Comparison of ENCODE assay signal across 16 cellular contexts in genomic region chr2:46480562-46480961, GRCh38. TPM values are rescaled to one million over a fixed set of nuclear protein-coding genes. Genes with fewer than 3 reads are reported as not detected.
DNase-seq lines count a peak whose midpoint lies in the region; ATAC-seq and TF ChIP-seq lines count a peak whose summit lies in the region.
"Had no signal": no experiment of that assay in that cellular context is flagged by ENCODE, and none has a peak within 500 bp of the region (broad histone marks: within the 10 kb centered on the region; RNA-seq: fewer than 3 reads in every experiment).

No MANE protein-coding gene starts in this region.

- H3K36me3 Mint-ChIP-seq in activated CD8-positive, alpha-beta T cell treated with anti-CD3 and anti-CD28 coated beads for 36 hours (ENCODE audit: low read depth), result no peaks in the 10 kb centered on the region

- H3K4me1 ChIP-seq in SK-N-SH (ENCODE audit: control insufficient read depth in 1 of 2, insufficient read depth in 2 of 2, low read depth in 1 of 2, low read length in 1 of 2) (peaks cover 0 to 9% of the 10 kb centered on the region in 2 experiments; a peak in 2 of 4 replicates), neuronal stem cell (ENCODE audit: control insufficient read depth in 2 of 2, insufficient read depth in 1 of 2, low read depth in 1 of 2, low read length in 2 of 2) (no peaks in the 10 kb centered on the region)

- WGBS in SK-N-SH (ENCODE audit: low lambda C conversion rate), result 86% methylated on average over 24 of the region's 24 CpGs
- no CpG with 5 or more reads among the region's 24 CpGs for WGBS in neuronal stem cell (ENCODE audit: extremely low coverage in 2 of 2, insufficient read length in 2 of 2, insufficient replicate concordance in 1 of 2), 2 donors

- no peaks in the 10 kb centered on the region for H3K79me2 ChIP-seq in SK-N-SH (ENCODE audit: insufficient read depth)

- H2BK15ac ChIP-seq in neuronal stem cell (ENCODE audit: low read length), result no peak overlapping the region

- POLR2A ChIA-PET in SK-N-SH (lab: Yijun Ruan, JAX), result no interaction called here
- POLR2A ChIA-PET in activated CD8-positive, alpha-beta T cell treated with anti-CD3 and anti-CD28 coated beads for 36 hours (lab: Charles Lee), result no interaction called here

- TF ChIP-seq RAD21 in SK-N-SH (IDR thresholded peaks at IDR 0.05; ENCODE audit: low read length), result no peak

- no peaks in the 10 kb centered on the region for H3K79me1 ChIP-seq in neuronal stem cell (ENCODE audit: low read depth, low read length)

- H3K23ac ChIP-seq in neuronal stem cell (ENCODE audit: low read depth, low read length, poor library complexity), result peak overlapping the region; percentile 69

- DNase-seq in SK-N-SH, result no peak
- DNase-seq in NCI-H1092 (lab: John Stamatoyannopoulos, UW), result peak; percentile 18
- peak; percentile 13 for DNase-seq in NCI-H69 (lab: John Stamatoyannopoulos, UW)
- no peak for DNase-seq in neuronal stem cell (ENCODE audit: low spot score)
- DNase-seq in activated T-cell treated with anti-CD3 and anti-CD28 coated beads for 4 hours, result no peak
- DNase-seq in activated CD8-positive, alpha-beta T cell treated with anti-CD3 and anti-CD28 coated beads for 36 hours, result no peak
- DNase-seq: CD8-positive, alpha-beta memory T cell; Kasumi-1; MM.1S; NCI-H526 had no signal

- peak overlapping the region; percentile 71 for H2BK5ac ChIP-seq in neuronal stem cell (ENCODE audit: low read length)

- H3K36me3 ChIP-seq in SK-N-SH (replicated peaks in 1 of 2; ENCODE audit: control insufficient read depth in 1 of 2, insufficient read depth in 2 of 2, low read length in 1 of 2) (no peaks in the 10 kb centered on the region), neuronal stem cell (replicated peaks in 1 of 2; ENCODE audit: control insufficient read depth in 2 of 2, insufficient read depth in 2 of 2, low read length in 2 of 2) (no peaks in the 10 kb centered on the region)
- H3K36me3 ChIP-seq: BLaER1 treated with 17β-estradiol and CSF1 and Interleukin-3, amounts not matched to agents 10 nM and 100 nM had no signal

- peaks cover 4% of the 10 kb centered on the region for H3K9me3 Mint-ChIP-seq in activated CD8-positive, alpha-beta T cell treated with anti-CD3 and anti-CD28 coated beads for 36 hours

- H2AFZ ChIP-seq in SK-N-SH (ENCODE audit: low read depth) (no peak overlapping the region), neuronal stem cell (ENCODE audit: low read length) (no peak overlapping the region)

- H3K27me3 Mint-ChIP-seq in activated CD8-positive, alpha-beta T cell treated with anti-CD3 and anti-CD28 coated beads for 36 hours, result no peaks in the 10 kb centered on the region

- H3K4me3 ChIP-seq in SK-N-SH (ENCODE audit: low read depth in 2 of 2, low read length in 1 of 2), result no peak overlapping the region
- H3K4me3 ChIP-seq in neuronal stem cell (ENCODE audit: low read length in 2 of 2), result no peak overlapping the region
- H3K4me3 ChIP-seq: BLaER1 treated with 17β-estradiol and CSF1 and Interleukin-3, amounts not matched to agents 10 nM and 100 nM had no signal

- peak overlapping the region; percentile 53 for H3K18ac ChIP-seq in neuronal stem cell (ENCODE audit: low read length)

- H3K9ac ChIP-seq in SK-N-SH (no peak overlapping the region), neuronal stem cell (ENCODE audit: low read depth, low read length, poor library complexity) (no peak overlapping the region)
- H3K9ac ChIP-seq: BLaER1 treated with 17β-estradiol and CSF1 and Interleukin-3, amounts not matched to agents 10 nM and 100 nM had no signal

- H3K9me2 ChIP-seq in SK-N-SH, result no peaks in the 10 kb centered on the region

- no peak for TF ChIP-seq EP300 in SK-N-SH (IDR thresholded peaks at IDR 0.05; ENCODE audit: borderline replicate concordance in 1 of 2, low read depth in 1 of 2, low read length in 1 of 2)

- no peak overlapping the region for H2BK120ac ChIP-seq in neuronal stem cell (ENCODE audit: low read depth, low read length)

- no peak overlapping the region for H4K8ac ChIP-seq in neuronal stem cell (ENCODE audit: low read depth, low read length)

- no peaks in the 10 kb centered on the region for H3K9me3 ChIP-seq in SK-N-SH
- H3K9me3 ChIP-seq in neuronal stem cell (replicated peaks in 1 of 2; ENCODE audit: control insufficient read depth in 2 of 2, insufficient read depth in 1 of 2, low read depth in 1 of 2, low read length in 2 of 2), result peaks cover 0 to 2% of the 10 kb centered on the region in 2 donors

- peak overlapping the region; percentile 47 for H2AK5ac ChIP-seq in neuronal stem cell (ENCODE audit: low read depth, low read length)

- intact Hi-C loops in activated CD8-positive, alpha-beta T cell treated with anti-CD3 and anti-CD28 coated beads for 36 hours (cut with micrococcal nuclease), result no loop called here

- H3K27ac ChIP-seq in SK-N-SH (ENCODE audit: low read depth in 2 of 2, low read length in 1 of 2), result no peak overlapping the region
- H3K27ac ChIP-seq in neuronal stem cell (replicated peaks; ENCODE audit: low read length), result no peak overlapping the region
- H3K27ac ChIP-seq: BLaER1 treated with 17β-estradiol and CSF1 and Interleukin-3, amounts not matched to agents 10 nM and 100 nM had no signal

- ATAC-seq in SK-N-SH treated with all-trans-retinoic acid at 6 μM for 48 hours (no peak), GM21737 (IDR thresholded peaks at IDR 0.05; ENCODE audit: unreplicated experiment) (no peak)
- ATAC-seq in activated CD8-positive, alpha-beta T cell treated with anti-CD3 and anti-CD28 coated beads for 36 hours, result no peak

- no peak for TF ChIP-seq CTCF in SK-N-SH (IDR thresholded peaks at IDR 0.05)
- no peak for TF ChIP-seq CTCF in activated CD8-positive, alpha-beta T cell treated with anti-CD3 and anti-CD28 coated beads for 36 hours (IDR thresholded peaks at IDR 0.05)

- no peaks in the 10 kb centered on the region for H3K27me3 ChIP-seq in SK-N-SH (ENCODE audit: insufficient read depth)
- H3K27me3 ChIP-seq in neuronal stem cell (ENCODE audit: control insufficient read depth in 3 of 3, insufficient read depth in 3 of 3, low read depth in 1 of 3, low read length in 3 of 3), result peaks cover 0 to 24% (median 0%) of the 10 kb centered on the region in 3 experiments
- H3K27me3 ChIP-seq: BLaER1 treated with 17β-estradiol and CSF1 and Interleukin-3, amounts not matched to agents 10 nM and 100 nM had no signal

- no peak overlapping the region for H2BK12ac ChIP-seq in neuronal stem cell (ENCODE audit: low read length)

- no peak overlapping the region for H3K4me3 Mint-ChIP-seq in activated CD8-positive, alpha-beta T cell treated with anti-CD3 and anti-CD28 coated beads for 36 hours
- H3K4me3 Mint-ChIP-seq: CD8-positive, alpha-beta memory T cell had no signal

- no peak overlapping the region for H3K27ac Mint-ChIP-seq in activated CD8-positive, alpha-beta T cell treated with anti-CD3 and anti-CD28 coated beads for 36 hours

- no peak overlapping the region for H4K91ac ChIP-seq in neuronal stem cell (ENCODE audit: low read depth, low read length, poor library complexity)

- H3K4me2 ChIP-seq in SK-N-SH (peak overlapping the region; percentile 27), neuronal stem cell (ENCODE audit: insufficient read depth, low read length, poor library complexity, severe bottlenecking) (no peak overlapping the region)

- H3K14ac ChIP-seq in neuronal stem cell (ENCODE audit: low read length), result no peak overlapping the region

- no peak overlapping the region for H3K4ac ChIP-seq in neuronal stem cell (ENCODE audit: low read length)

- CTCF ChIA-PET in SK-N-SH (lab: Yijun Ruan, JAX), result interaction anchor here (0.7 to 3.1 kb wide), 3 partner anchors 11 to 21 kb away, joined by 3 to 15 read pairs (median 4); no protein-coding TSS in a partner anchor
- CTCF ChIA-PET in activated CD8-positive, alpha-beta T cell treated with anti-CD3 and anti-CD28 coated beads for 36 hours (lab: Charles Lee), result no interaction called here

- no peaks in the 10 kb centered on the region for H4K20me1 ChIP-seq in SK-N-SH (ENCODE audit: insufficient read depth)
- H4K20me1 ChIP-seq: BLaER1 treated with 17β-estradiol and CSF1 and Interleukin-3, amounts not matched to agents 10 nM and 100 nM had no signal

- H3K4me1 Mint-ChIP-seq in activated CD8-positive, alpha-beta T cell treated with anti-CD3 and anti-CD28 coated beads for 36 hours (ENCODE audit: low read depth), result peaks cover 9% of the 10 kb centered on the region

- peaks cover 15% of the 10 kb centered on the region for H3F3A ChIP-seq in SK-N-SH (replicated peaks; ENCODE audit: insufficient read depth)

TF ChIP-seq in SK-N-SH, 30 proteins besides CTCF, POLR2A, EP300 and RAD21 (continues in another document):
- TF ChIP-seq TCF12 (IDR thresholded peaks at IDR 0.05), result no peak
- TF ChIP-seq USF2 (IDR thresholded peaks at IDR 0.05; ENCODE audit: borderline replicate concordance, low read depth, low read length), result no peak
- no peak for TF ChIP-seq GABPA (IDR thresholded peaks at IDR 0.05; ENCODE audit: low read depth)

TF ChIP-seq in SK-N-SH treated with all-trans-retinoic acid at 6 μM for 48 hours, 23 proteins besides CTCF, POLR2A, EP300 and RAD21 (continues in another document):
- TF ChIP-seq PPARA (CRISPR knock-in tag; IDR thresholded peaks at IDR 0.05; ENCODE audit: borderline replicate concordance) (no peak), SNAI2 (CRISPR knock-in tag; IDR thresholded peaks at IDR 0.05) (no peak), GLIS3 (CRISPR knock-in tag; IDR thresholded peaks at IDR 0.05) (no peak), RARB (CRISPR knock-in tag; IDR thresholded peaks at IDR 0.05) (no peak), OSR1 (CRISPR knock-in tag; IDR thresholded peaks at IDR 0.05) (no peak)

RNA-seq across cellular contexts. Expression of gene TMEM247, which starts 1.2 kb away (rescaled TPM):
- polyA plus RNA-seq in SK-N-SH (2012; rRNA removed), result not detected in 2 replicates
- polyA plus RNA-seq in SK-N-SH (2012; cell fraction: cytosol; rRNA removed), result not detected in 2 replicates
- not detected in 2 replicates for polyA plus RNA-seq in SK-N-SH (2012; cell fraction: nucleus; rRNA removed)
- polyA plus RNA-seq in neuronal stem cell (2013, experiment 1 of 2), result not detected
- polyA plus RNA-seq in neuronal stem cell (2013, experiment 2 of 2), result not detected
- not detected for total RNA-seq in activated CD8-positive, alpha-beta T cell treated with anti-CD3 and anti-CD28 coated beads for 36 hours
- total RNA-seq: CD8-positive, alpha-beta memory T cell; H1; HT-29; T-helper 1 cell treated with Interleukin-12 subunit alpha and Interleukin-12 subunit beta and Interleukin-4 antibody, amounts not matched to agents 30 ng/mL and 1 ng/mL, for 36 hours had no signal
- polyA plus RNA-seq: CD8-positive, alpha-beta memory T cell; H1 had no signal

Comparison
In these comparisons a context has a peak if more than half of its experiments do, and no peak if none do; other contexts are left out.
1. DNase-seq: peak in NCI-H1092 (single experiment) and NCI-H69 (single experiment); none in SK-N-SH (single experiment), neuronal stem cell (single experiment), activated T-cell treated with anti-CD3 and anti-CD28 coated beads for 4 hours (single experiment) and activated CD8-positive, alpha-beta T cell treated with anti-CD3 and anti-CD28 coated beads for 36 hours (single experiment).